ENCODE assay signal across 29 cellular contexts in genomic region chr1:246618240-246618639, GRCh38. TPM values are rescaled to one million over a fixed set of nuclear protein-coding genes. Genes with fewer than 3 reads are reported as not detected.
DNase-seq lines count a peak whose midpoint lies in the region; ATAC-seq and TF ChIP-seq lines count a peak whose summit lies in the region.
"Had no signal": no experiment of that assay in that cellular context is flagged by ENCODE, and none has a peak within 500 bp of the region (broad histone marks: within the 10 kb centered on the region; RNA-seq: fewer than 3 reads in every experiment).

No MANE protein-coding gene starts in this region.

- H3K4me3 ChIP-seq in body of pancreas (no peak overlapping the region), suprapubic skin (no peak overlapping the region), breast epithelium (no peak overlapping the region)
- H3K4me3 ChIP-seq in naive thymus-derived CD4-positive, alpha-beta T cell (ENCODE audit: low read length), result no peak overlapping the region
- H3K4me3 ChIP-seq: BLaER1, coronary artery, ovary, right lobe of liver, SK-N-MC had no signal

- peaks cover 25% of the 10 kb centered on the region for H3K4me1 ChIP-seq in body of pancreas
- H3K4me1 ChIP-seq in naive thymus-derived CD4-positive, alpha-beta T cell (ENCODE audit: control insufficient read depth in 2 of 2, insufficient read depth in 2 of 2, low read length in 2 of 2), result no peaks in the 10 kb centered on the region
- H3K4me1 ChIP-seq in suprapubic skin, result peaks cover 9% of the 10 kb centered on the region
- no peaks in the 10 kb centered on the region for H3K4me1 ChIP-seq in breast epithelium
- H3K4me1 ChIP-seq: Caco-2, right lobe of liver had no signal

- no peak overlapping the region for H3K4me3 Mint-ChIP-seq in T-helper 17 cell
- H3K4me3 Mint-ChIP-seq in naive thymus-derived CD4-positive, alpha-beta T cell, result no peak overlapping the region
- no peak overlapping the region for H3K4me3 Mint-ChIP-seq in activated CD8-positive, alpha-beta T cell treated with anti-CD3 and anti-CD28 coated beads, Interleukin-2, amount 10 ng/mL, durations not matched to agents 7 days and 5 days
- H3K4me3 Mint-ChIP-seq: activated CD8-positive, alpha-beta T cell treated with anti-CD3 and anti-CD28 coated beads for 36 hours; nephron progenitor cell had no signal

- POLR2A ChIA-PET in naive thymus-derived CD4-positive, alpha-beta T cell (lab: Charles Lee), result no interaction called here
- POLR2A ChIA-PET in activated CD8-positive, alpha-beta T cell treated with anti-CD3 and anti-CD28 coated beads, Interleukin-2, amount 10 ng/mL, durations not matched to agents 7 days and 5 days (lab: Charles Lee), result no interaction called here

- TF ChIP-seq CTCF in body of pancreas (IDR thresholded peaks at IDR 0.05), result no peak
- no peak for TF ChIP-seq CTCF in suprapubic skin (IDR thresholded peaks at IDR 0.05)
- TF ChIP-seq CTCF in breast epithelium (IDR thresholded peaks at IDR 0.05), result no peak

- intact Hi-C loops in body of pancreas (cut with DNase I), result no loop called here
- intact Hi-C loops in naive thymus-derived CD4-positive, alpha-beta T cell (cut with micrococcal nuclease), result no loop called here
- intact Hi-C loops in breast epithelium (cut with DNase I; ENCODE audit: low total_unique reads), result no loop called here

- H3K27ac Mint-ChIP-seq in T-helper 17 cell, result peak overlapping the region; percentile 53
- H3K27ac Mint-ChIP-seq in naive thymus-derived CD4-positive, alpha-beta T cell, result peak overlapping the region in 5 of 9 donors; percentile 10 to 65 (median 56)
- H3K27ac Mint-ChIP-seq in activated CD8-positive, alpha-beta T cell treated with anti-CD3 and anti-CD28 coated beads, Interleukin-2, amount 10 ng/mL, durations not matched to agents 7 days and 5 days, result no peak overlapping the region
- H3K27ac Mint-ChIP-seq: activated CD8-positive, alpha-beta T cell treated with anti-CD3 and anti-CD28 coated beads for 36 hours; activated T-helper 2 cell treated with anti-CD3 and anti-CD28 coated beads, Interferon-gamma antibody, Interleukin-2, Interleukin-4, amounts not matched to agents 10 μg/mL and 5 μg/mL and 100 μg/mL, durations not matched to agents 14 hours and 24 hours and 36 hours had no signal

- H3K36me3 ChIP-seq in body of pancreas (replicated peaks in 1 of 2; ENCODE audit: insufficient read depth in 1 of 2, low read depth in 2 of 2), result no peaks in the 10 kb centered on the region
- peaks cover 0 to 24% (median 0%) of the 10 kb centered on the region in 3 experiments for H3K36me3 ChIP-seq in naive thymus-derived CD4-positive, alpha-beta T cell (ENCODE audit: control insufficient read depth in 2 of 3, insufficient read depth in 3 of 3, low read length in 3 of 3)
- peaks cover 4% of the 10 kb centered on the region for H3K36me3 ChIP-seq in suprapubic skin
- H3K36me3 ChIP-seq in breast epithelium, result no peaks in the 10 kb centered on the region
- H3K36me3 ChIP-seq: ovary had no signal

- CTCF ChIA-PET in naive thymus-derived CD4-positive, alpha-beta T cell (lab: Charles Lee), result no interaction called here
- CTCF ChIA-PET in activated CD8-positive, alpha-beta T cell treated with anti-CD3 and anti-CD28 coated beads, Interleukin-2, amount 10 ng/mL, durations not matched to agents 7 days and 5 days (lab: Charles Lee), result no interaction called here

- no peaks in the 10 kb centered on the region for H3K27me3 ChIP-seq in body of pancreas
- no peaks in the 10 kb centered on the region for H3K27me3 ChIP-seq in naive thymus-derived CD4-positive, alpha-beta T cell (ENCODE audit: control insufficient read depth in 2 of 2, insufficient read depth in 2 of 2, low read length in 2 of 2)
- no peaks in the 10 kb centered on the region for H3K27me3 ChIP-seq in suprapubic skin
- no peaks in the 10 kb centered on the region for H3K27me3 ChIP-seq in breast epithelium
- H3K27me3 ChIP-seq: BLaER1, ovary, right lobe of liver had no signal

- peaks cover 25% of the 10 kb centered on the region for H3K4me1 Mint-ChIP-seq in T-helper 17 cell
- peaks cover 5 to 42% (median 32%) of the 10 kb centered on the region in 7 donors for H3K4me1 Mint-ChIP-seq in naive thymus-derived CD4-positive, alpha-beta T cell
- peaks cover 2% of the 10 kb centered on the region for H3K4me1 Mint-ChIP-seq in activated CD8-positive, alpha-beta T cell treated with anti-CD3 and anti-CD28 coated beads, Interleukin-2, amount 10 ng/mL, durations not matched to agents 7 days and 5 days (ENCODE audit: low read depth)

- no peaks in the 10 kb centered on the region for H3K9me3 Mint-ChIP-seq in naive thymus-derived CD4-positive, alpha-beta T cell
- H3K9me3 Mint-ChIP-seq in activated CD8-positive, alpha-beta T cell treated with anti-CD3 and anti-CD28 coated beads, Interleukin-2, amount 10 ng/mL, durations not matched to agents 7 days and 5 days (ENCODE audit: insufficient read depth), result no peaks in the 10 kb centered on the region
- H3K9me3 Mint-ChIP-seq: activated CD8-positive, alpha-beta T cell treated with anti-CD3 and anti-CD28 coated beads for 36 hours; activated T-helper 2 cell treated with anti-CD3 and anti-CD28 coated beads, Interferon-gamma antibody, Interleukin-2, Interleukin-4, amounts not matched to agents 10 μg/mL and 5 μg/mL and 100 μg/mL, durations not matched to agents 14 hours and 24 hours and 36 hours had no signal

- H3K27me3 Mint-ChIP-seq in T-helper 17 cell, result no peaks in the 10 kb centered on the region
- no peaks in the 10 kb centered on the region for H3K27me3 Mint-ChIP-seq in naive thymus-derived CD4-positive, alpha-beta T cell
- no peaks in the 10 kb centered on the region for H3K27me3 Mint-ChIP-seq in activated CD8-positive, alpha-beta T cell treated with anti-CD3 and anti-CD28 coated beads, Interleukin-2, amount 10 ng/mL, durations not matched to agents 7 days and 5 days (ENCODE audit: low read depth)
- H3K27me3 Mint-ChIP-seq: activated CD8-positive, alpha-beta T cell treated with anti-CD3 and anti-CD28 coated beads for 36 hours had no signal

- TF ChIP-seq EP300 in suprapubic skin (IDR thresholded peaks at IDR 0.05), result no peak

- 60 to 62% methylated on average over 4 of the region's 4 CpGs for WGBS in body of pancreas, 2 donors
- WGBS in suprapubic skin, result 82% methylated on average over 4 of the region's 4 CpGs

- H3K36me3 Mint-ChIP-seq in T-helper 17 cell (ENCODE audit: low read depth), result peaks cover 3% of the 10 kb centered on the region
- H3K36me3 Mint-ChIP-seq in naive thymus-derived CD4-positive, alpha-beta T cell, result peaks cover 5 to 45% (median 30%) of the 10 kb centered on the region in 5 donors
- peaks cover 25% of the 10 kb centered on the region for H3K36me3 Mint-ChIP-seq in activated CD8-positive, alpha-beta T cell treated with anti-CD3 and anti-CD28 coated beads, Interleukin-2, amount 10 ng/mL, durations not matched to agents 7 days and 5 days (ENCODE audit: low read depth)

- no peak for ATAC-seq in T-helper 17 cell
- no peak for ATAC-seq in body of pancreas
- ATAC-seq in naive thymus-derived CD4-positive, alpha-beta T cell, result no peak
- ATAC-seq in activated CD8-positive, alpha-beta T cell treated with anti-CD3 and anti-CD28 coated beads, Interleukin-2, amount 10 ng/mL, durations not matched to agents 7 days and 5 days, result no peak
- no peak for ATAC-seq in esophagus mucosa
- ATAC-seq: activated CD4-positive, CD25-positive, alpha-beta regulatory T cell treated with anti-CD3 and anti-CD28 coated beads, Interleukin-2, amount 50 U/mL, for 24 hours; activated CD8-positive, alpha-beta T cell treated with anti-CD3 and anti-CD28 coated beads for 36 hours; HCT116; right lobe of liver had no signal

- H3K27ac ChIP-seq in body of pancreas (peak overlapping the region; percentile 6 to 59 (median 32)), suprapubic skin (peak overlapping the region; percentile 27), breast epithelium (no peak overlapping the region)
- no peak overlapping the region for H3K27ac ChIP-seq in naive thymus-derived CD4-positive, alpha-beta T cell (ENCODE audit: low read depth, low read length)
- H3K27ac ChIP-seq: BLaER1, ovary, right lobe of liver, SK-N-MC had no signal

- H3K9me3 ChIP-seq in T-helper 17 cell (ENCODE audit: control insufficient read depth, low read length, poor library complexity, severe bottlenecking), result no peaks in the 10 kb centered on the region
- H3K9me3 ChIP-seq in body of pancreas, result no peaks in the 10 kb centered on the region
- H3K9me3 ChIP-seq in naive thymus-derived CD4-positive, alpha-beta T cell (ENCODE audit: control insufficient read depth in 2 of 3, low read length in 3 of 3), result no peaks in the 10 kb centered on the region
- H3K9me3 ChIP-seq in suprapubic skin, result no peaks in the 10 kb centered on the region
- no peaks in the 10 kb centered on the region for H3K9me3 ChIP-seq in breast epithelium
- H3K9me3 ChIP-seq: Caco-2, ovary, right lobe of liver had no signal

- TF ChIP-seq POLR2A in body of pancreas (IDR thresholded peaks at IDR 0.05) (no peak), suprapubic skin (IDR thresholded peaks at IDR 0.05) (no peak), breast epithelium (IDR thresholded peaks at IDR 0.05) (no peak)

- DNase-seq in T-helper 17 cell, result no peak
- no peak for DNase-seq in body of pancreas
- no peak for DNase-seq in naive thymus-derived CD4-positive, alpha-beta T cell
- DNase-seq in suprapubic skin (ENCODE audit: low spot score in 2 of 2), result no peak
- no peak for DNase-seq in breast epithelium (ENCODE audit: low spot score in 2 of 2)
- no peak for DNase-seq in activated CD8-positive, alpha-beta T cell treated with anti-CD3 and anti-CD28 coated beads, Interleukin-2, amount 10 ng/mL, durations not matched to agents 7 days and 5 days
- no peak for DNase-seq in H4 (ENCODE audit: low spot score)
- DNase-seq: activated CD8-positive, alpha-beta T cell treated with anti-CD3 and anti-CD28 coated beads for 36 hours; activated naive CD4-positive, alpha-beta T cell treated with anti-CD3 and anti-CD28 coated beads, Interleukin-2, amount 50 U/mL, for 16 hours; Caco-2; DMS79; foreskin melanocyte; Kasumi-1; NCI-H1436; NCI-H2081 treated with DMSO at 0.1 percent for 48 hours; NCI-H2227 treated with DMSO at 0.1 percent for 48 hours; NCI-H526; nephron progenitor cell; NK-92 treated with Interleukin-12 subunit alpha and Interleukin-12 subunit beta, amount 100 ng/mL, for 24 hours; ovary; right lobe of liver; stimulated activated CD4-positive, alpha-beta T cell treated with anti-CD3 and anti-CD28 coated beads, Interleukin-2, amount 100 ng/mL, for 48 hours had no signal

RNA-seq across cellular contexts. Expression of gene CNST, which starts 52.0 kb away (rescaled TPM):
- total RNA-seq in T-helper 17 cell (10 to 100 TPM; 70.8 to 94.0 TPM), body of pancreas (10 to 100 TPM; 10.9 to 12.2 TPM), suprapubic skin (10 to 100 TPM; 20.2 to 26.2 (median 24.3) TPM), breast epithelium (10 to 100 TPM; 25.9 to 30.9 (median 26.4) TPM), esophagus mucosa (13.5 TPM)
- 100 to 1,000 TPM in 2 of 5 experiments, 10 to 100 TPM in 3; 30.5 to 111 (median 80.2) TPM for total RNA-seq in naive thymus-derived CD4-positive, alpha-beta T cell
- 10 to 100 TPM; 52.8 to 58.8 TPM for polyA plus RNA-seq in naive thymus-derived CD4-positive, alpha-beta T cell
- 10 to 100 TPM; 26.9 to 30.4 TPM for total RNA-seq in activated CD8-positive, alpha-beta T cell treated with anti-CD3 and anti-CD28 coated beads, Interleukin-2, amount 10 ng/mL, durations not matched to agents 7 days and 5 days
- 8.6 and 10.2 TPM in 2 replicates for total RNA-seq in H4 (2014; rRNA removed; shearing (Covaris generic))

RNA-seq across cellular contexts. Expression of gene TFB2M, which starts 52.2 kb away (rescaled TPM):
- total RNA-seq in T-helper 17 cell (10 to 100 TPM in 1 of 2 donors, 1 to 10 TPM in 1; 6.7 to 10.2 TPM), body of pancreas (1 to 10 TPM; 2.3 to 8.3 TPM), suprapubic skin (10 to 100 TPM in 3 of 4 donors, 1 to 10 TPM in 1; 9.9 to 15.0 (median 12.1) TPM), breast epithelium (10 to 100 TPM in 2 of 3 donors, 1 to 10 TPM in 1; 9.0 to 15.5 (median 13.4) TPM), esophagus mucosa (8.2 TPM)
- total RNA-seq in naive thymus-derived CD4-positive, alpha-beta T cell, result 10 to 100 TPM in 3 of 5 experiments, 1 to 10 TPM in 2; 9.5 to 12.2 (median 10.3) TPM
- 10 to 100 TPM; 12.1 to 18.2 TPM for polyA plus RNA-seq in naive thymus-derived CD4-positive, alpha-beta T cell
- 10 to 100 TPM; 10.4 to 12.3 TPM for total RNA-seq in activated CD8-positive, alpha-beta T cell treated with anti-CD3 and anti-CD28 coated beads, Interleukin-2, amount 10 ng/mL, durations not matched to agents 7 days and 5 days
- total RNA-seq in H4 (2014; rRNA removed; shearing (Covaris generic)), result 23.2 and 26.3 TPM in 2 replicates

Comparison
In these comparisons a context has a peak if more than half of its experiments do, and no peak if none do; other contexts are left out.
1. H3K27ac ChIP-seq: peak in body of pancreas (4 of 4) and suprapubic skin (single experiment); none in naive thymus-derived CD4-positive, alpha-beta T cell (single experiment) and breast epithelium (0 of 2).